ENCODE assay signal across 8 cellular contexts in the genomic region with DNA sequence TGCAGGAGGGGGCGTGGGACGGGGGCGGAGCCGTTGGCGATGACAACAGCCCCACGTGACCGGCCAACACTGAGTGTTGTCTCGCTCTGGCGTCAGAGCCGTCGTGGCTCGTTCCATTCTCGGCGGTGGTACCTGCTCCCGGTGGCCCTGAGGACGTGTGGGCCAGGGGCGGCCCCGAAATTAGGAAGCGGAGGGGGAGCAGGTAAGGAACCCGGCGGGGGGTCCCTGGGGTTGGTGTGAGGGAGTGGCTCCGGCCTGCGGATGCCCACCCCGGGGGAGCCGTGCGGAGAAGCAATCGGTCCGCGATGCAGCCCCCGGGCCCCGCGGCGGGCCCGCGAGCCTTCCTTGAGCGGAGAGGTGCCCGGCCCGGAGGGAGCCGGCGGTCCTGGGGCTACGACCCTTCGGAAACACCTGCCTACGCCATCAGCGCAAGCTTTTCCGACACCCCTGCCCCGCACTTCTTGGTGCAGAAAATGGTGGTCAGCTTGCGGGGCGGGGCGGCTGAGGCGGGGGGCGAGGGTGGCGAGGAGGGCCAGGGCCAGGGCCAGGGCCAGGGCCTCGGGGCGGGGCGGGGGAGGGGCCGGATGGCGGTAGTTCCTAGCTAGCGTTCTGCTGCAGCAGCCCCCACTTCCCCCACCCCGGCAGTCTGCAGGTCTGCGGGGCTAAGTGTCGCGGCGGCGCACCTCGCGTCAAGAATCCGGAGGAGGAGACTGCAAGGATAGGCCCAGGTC. TPM values are rescaled to one million over a fixed set of nuclear protein-coding genes. Genes with fewer than 3 reads are reported as not detected.
DNase-seq lines count a peak whose midpoint lies in the region; ATAC-seq and TF ChIP-seq lines count a peak whose summit lies in the region.

A gene with protein sequence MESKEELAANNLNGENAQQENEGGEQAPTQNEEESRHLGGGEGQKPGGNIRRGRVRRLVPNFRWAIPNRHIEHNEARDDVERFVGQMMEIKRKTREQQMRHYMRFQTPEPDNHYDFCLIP (plus strand): TSS at position 72 of the 731 bp plus-strand sequence. CDS start 1,046 bp downstream, outside the sequence.

- intact Hi-C loops in activated CD4-positive, alpha-beta T cell treated with anti-CD3 and anti-CD28 coated beads, Interleukin-2, amount 10 ng/mL, durations not matched to agents 24 days and 14 days (cut with micrococcal nuclease): loop anchor here (2.0 to 10.0 kb wide), 2 partner anchors 40 to 100 kb away; a partner anchor contains a TSS

- TF ChIP-seq CTCF in coronary artery (IDR thresholded peaks at IDR 0.05): no peak

- peak within 1 kb of the TSS; percentile 80 for H3K4me3 ChIP-seq in coronary artery

- DNase-seq in NCI-H2029 (lab: John Stamatoyannopoulos, UW) (peak; percentile 54), coronary artery (ENCODE audit: low spot score) (peak; percentile 81), RKO (ENCODE audit: low spot score) (no peak)
- peak; percentile 94 for DNase-seq in activated CD4-positive, alpha-beta T cell treated with anti-CD3 and anti-CD28 coated beads, Interleukin-2, amount 10 ng/mL, durations not matched to agents 24 days and 14 days
- peak; percentile 48 to 75 (median 62) for DNase-seq in stimulated activated CD4-positive, alpha-beta T cell treated with anti-CD3 and anti-CD28 coated beads, Interleukin-1b, Interleukin-23, amount 100 ng/mL, for 24 hours (ENCODE audit: low read depth in 4 of 4, low spot score in 1 of 4)

- ATAC-seq in GM18499 (IDR thresholded peaks at IDR 0.05; ENCODE audit: insufficient read depth, unreplicated experiment) (peak; percentile 75), HG02623 (IDR thresholded peaks at IDR 0.05; ENCODE audit: unreplicated experiment) (peak; percentile 95)

- H3K27me3 ChIP-seq in layer of hippocampus (ENCODE audit: control insufficient read depth, insufficient read depth, low read length): no peaks in the 10 kb centered on the region

- peaks cover 4% of the 10 kb centered on the region for H3K36me3 Mint-ChIP-seq in activated CD4-positive, alpha-beta T cell treated with anti-CD3 and anti-CD28 coated beads, Interleukin-2, amount 10 ng/mL, durations not matched to agents 24 days and 14 days (ENCODE audit: low read depth)

- H3K9me3 Mint-ChIP-seq in activated CD4-positive, alpha-beta T cell treated with anti-CD3 and anti-CD28 coated beads, Interleukin-2, amount 10 ng/mL, durations not matched to agents 24 days and 14 days: no peaks in the 10 kb centered on the region

- peaks cover 9% of the 10 kb centered on the region for H3K27me3 Mint-ChIP-seq in activated CD4-positive, alpha-beta T cell treated with anti-CD3 and anti-CD28 coated beads, Interleukin-2, amount 10 ng/mL, durations not matched to agents 24 days and 14 days

- H3K27ac ChIP-seq in coronary artery (peak within 1 kb of the TSS; percentile 72 to 84), layer of hippocampus (ENCODE audit: low read depth, low read length) (peak within 1 kb of the TSS; percentile 84)

- H3K27ac Mint-ChIP-seq in activated CD4-positive, alpha-beta T cell treated with anti-CD3 and anti-CD28 coated beads, Interleukin-2, amount 10 ng/mL, durations not matched to agents 24 days and 14 days: peak within 1 kb of the TSS; percentile 85

- peaks cover 5% of the 10 kb centered on the region for H3K4me1 Mint-ChIP-seq in activated CD4-positive, alpha-beta T cell treated with anti-CD3 and anti-CD28 coated beads, Interleukin-2, amount 10 ng/mL, durations not matched to agents 24 days and 14 days

- peak within 1 kb of the TSS; percentile 86 for H3K4me3 Mint-ChIP-seq in activated CD4-positive, alpha-beta T cell treated with anti-CD3 and anti-CD28 coated beads, Interleukin-2, amount 10 ng/mL, durations not matched to agents 24 days and 14 days

RNA-seq across cellular contexts. Expression of the gene that starts here (rescaled TPM):
- total RNA-seq in activated CD4-positive, alpha-beta T cell treated with anti-CD3 and anti-CD28 coated beads, Interleukin-2, amount 10 ng/mL, durations not matched to agents 24 days and 14 days: 4.2 and 5.9 TPM in 2 replicates
